13 cellular contexts compared by ENCODE assay signal in genomic region chr9:133088756-133089155, GRCh38.
"Had no signal": no experiment of that assay in that cellular context is flagged by ENCODE, and none has a peak within 500 bp of the region (broad histone marks: within the 10 kb centered on the region; RNA-seq: fewer than 3 reads in every experiment).

No MANE protein-coding gene starts in this region.

- H3K27me3 ChIP-seq: SJSA1 had no signal

- H3K9me3 ChIP-seq: SJSA1 had no signal

- H3K27ac ChIP-seq: SJSA1, SK-N-MC had no signal

- DNase-seq: IMR-90, Kasumi-1, KG1, NCI-H187, NCI-H2081 treated with DMSO at 0.1 percent for 48 hours, NCI-H2227 treated with DMSO at 0.1 percent for 48 hours, NCI-H69, Right ventricle myocardium superior, SIG-M5 had no signal

- H3K36me3 ChIP-seq: SJSA1 had no signal

- ATAC-seq: HepG2 had no signal

- FAIRE-seq: HepG2, RCC 7860 had no signal

- H3K4me3 ChIP-seq: SJSA1, SK-N-MC had no signal

- H3K4me1 ChIP-seq: SJSA1 had no signal
